Comparison of ENCODE assay signal across 16 cellular contexts in genomic region chr5:122404653-122405362, GRCh38.
DNase-seq lines count a peak whose midpoint lies in the region; ATAC-seq and TF ChIP-seq lines count a peak whose summit lies in the region.
"Had no signal": no experiment of that assay in that cellular context is flagged by ENCODE, and none has a peak within 500 bp of the region (broad histone marks: within the 10 kb centered on the region; RNA-seq: fewer than 3 reads in every experiment).

No MANE protein-coding gene starts in this region.

- no peak for TF ChIP-seq CTCF in brain (conservative IDR thresholded peaks at IDR 0.05)
- no peak for TF ChIP-seq CTCF in mesothelial cell of epicardium (IDR thresholded peaks at IDR 0.05; ENCODE audit: unreplicated experiment)
- no peak for TF ChIP-seq CTCF in A673 (conservative IDR thresholded peaks at IDR 0.05; ENCODE audit: low read depth, low read length)

- intact Hi-C loops in A673 (cut with micrococcal nuclease; ENCODE audit: unreplicated experiment) = loop anchor here (10.0 kb wide), 1 partner anchor 440 kb away; the partner anchor contains the start of gene SRFBP1

- H3K4me3 Mint-ChIP-seq in brain (peak overlapping the region in 2 of 5 experiments; percentile 70 to 75), mesothelial cell of epicardium (no peak overlapping the region)
- H3K4me3 Mint-ChIP-seq: CD14-positive monocyte; CD4-positive, alpha-beta memory T cell had no signal

- H3K27me3 Mint-ChIP-seq in brain (no peaks in the 10 kb centered on the region), mesothelial cell of epicardium (ENCODE audit: low read depth) (no peaks in the 10 kb centered on the region)

- CTCF ChIA-PET in A673 (lab: Charles Lee) = no interaction called here

- BruUV-seq in A673 (replicated peaks; lab: Mats Ljungman, UMichigan) = no TSS peak

- H3K27me3 ChIP-seq in A673 (replicated peaks; ENCODE audit: insufficient read depth, low read depth, low read length, poor library complexity) = no peaks in the 10 kb centered on the region
- H3K27me3 ChIP-seq: BLaER1 had no signal

- POLR2A ChIA-PET in A673 (lab: Charles Lee; ENCODE audit: low non-redundant PET) = interaction anchor here (0.6 kb wide), 1 partner anchor 1113 kb away, joined by 3 read pairs; no protein-coding TSS in a partner anchor

- H3K4me1 Mint-ChIP-seq in brain = peaks cover 52% of the 10 kb centered on the region
- peaks cover 59% of the 10 kb centered on the region for H3K4me1 Mint-ChIP-seq in mesothelial cell of epicardium
- H3K4me1 Mint-ChIP-seq: CD14-positive monocyte; CD4-positive, alpha-beta memory T cell had no signal

- H3K27ac Mint-ChIP-seq in brain (peak overlapping the region in 3 of 5 experiments; percentile 79 to 95 (median 83)), mesothelial cell of epicardium (peak overlapping the region; percentile 83)
- H3K27ac Mint-ChIP-seq: CD14-positive monocyte; CD4-positive, alpha-beta memory T cell had no signal

- H3K36me3 ChIP-seq in A673 (ENCODE audit: insufficient read depth, low read length, poor library complexity, severe bottlenecking) = no peaks in the 10 kb centered on the region
- H3K36me3 ChIP-seq: BLaER1 had no signal

- no peaks in the 10 kb centered on the region for H3K9me3 ChIP-seq in A673 (ENCODE audit: low read depth, low read length, poor library complexity, severe bottlenecking)
- H3K9me3 ChIP-seq: BLaER1 had no signal

- peaks cover 9% of the 10 kb centered on the region for H3K4me1 ChIP-seq in A673 (ENCODE audit: insufficient read depth, low read length, poor library complexity, severe bottlenecking)
- H3K4me1 ChIP-seq: BLaER1 had no signal

- H3K4me3 ChIP-seq in A673 (ENCODE audit: low read depth, low read length, poor library complexity, severe bottlenecking) = no peak overlapping the region
- H3K4me3 ChIP-seq: BLaER1, GM12878 had no signal

- H3K9me3 Mint-ChIP-seq in brain (no peaks in the 10 kb centered on the region), mesothelial cell of epicardium (no peaks in the 10 kb centered on the region)
- H3K9me3 Mint-ChIP-seq: CD4-positive, alpha-beta memory T cell had no signal

- DNase-seq in NCI-H69 (lab: John Stamatoyannopoulos, UW) = peak; percentile 35
- DNase-seq in mesothelial cell of epicardium (ENCODE audit: low spot score in 2 of 2, unreplicated experiment in 2 of 2) = no peak
- no peak for DNase-seq in AG08396 (ENCODE audit: low spot score)
- DNase-seq in A673 (ENCODE audit: low spot score) = no peak
- DNase-seq: Calu3; CD4-positive, alpha-beta memory T cell; DMS79 treated with DMSO at 0.1 percent for 48 hours; GF-D8; GOT3; H7 had no signal

- ATAC-seq in HG02588 (IDR thresholded peaks at IDR 0.05; ENCODE audit: unreplicated experiment) = no peak
- ATAC-seq: GM12878, HCT116 had no signal

- no peak overlapping the region for H3K27ac ChIP-seq in A673 (ENCODE audit: low read depth, low read length, poor library complexity, severe bottlenecking)
- H3K27ac ChIP-seq: BLaER1 had no signal

- H3K36me3 Mint-ChIP-seq in brain = peaks cover 35% of the 10 kb centered on the region
- H3K36me3 Mint-ChIP-seq in mesothelial cell of epicardium = peaks cover 15% of the 10 kb centered on the region
- H3K36me3 Mint-ChIP-seq: CD14-positive monocyte; CD4-positive, alpha-beta memory T cell had no signal
